Comparison of ENCODE assay signal across 1 cellular context in the genomic region with DNA sequence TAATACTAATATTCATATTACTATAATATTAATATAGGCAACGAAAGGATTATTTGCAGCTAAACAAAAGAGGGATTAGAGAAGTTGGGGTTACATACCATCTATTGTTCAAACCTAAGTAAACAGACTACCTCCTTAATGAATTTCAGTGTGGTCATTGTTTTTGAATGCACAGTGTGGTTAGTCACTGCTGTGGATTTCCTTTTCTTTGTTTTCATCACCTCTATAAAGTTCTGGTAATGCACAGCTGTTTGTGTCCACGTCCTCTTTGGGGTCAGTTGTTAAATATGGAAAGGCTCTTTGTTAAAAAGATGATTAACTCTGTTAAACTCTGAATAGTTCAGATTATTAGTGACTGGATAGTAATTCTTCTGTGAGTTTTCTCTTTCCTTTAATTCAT.
TF ChIP-seq lines count a peak whose summit lies in the region.

No MANE protein-coding gene starts in this region.

TF ChIP-seq in GM23338, 12 proteins besides CTCF, POLR2A, EP300 and RAD21 (continued from another document):
- TF ChIP-seq, protein P1, sequence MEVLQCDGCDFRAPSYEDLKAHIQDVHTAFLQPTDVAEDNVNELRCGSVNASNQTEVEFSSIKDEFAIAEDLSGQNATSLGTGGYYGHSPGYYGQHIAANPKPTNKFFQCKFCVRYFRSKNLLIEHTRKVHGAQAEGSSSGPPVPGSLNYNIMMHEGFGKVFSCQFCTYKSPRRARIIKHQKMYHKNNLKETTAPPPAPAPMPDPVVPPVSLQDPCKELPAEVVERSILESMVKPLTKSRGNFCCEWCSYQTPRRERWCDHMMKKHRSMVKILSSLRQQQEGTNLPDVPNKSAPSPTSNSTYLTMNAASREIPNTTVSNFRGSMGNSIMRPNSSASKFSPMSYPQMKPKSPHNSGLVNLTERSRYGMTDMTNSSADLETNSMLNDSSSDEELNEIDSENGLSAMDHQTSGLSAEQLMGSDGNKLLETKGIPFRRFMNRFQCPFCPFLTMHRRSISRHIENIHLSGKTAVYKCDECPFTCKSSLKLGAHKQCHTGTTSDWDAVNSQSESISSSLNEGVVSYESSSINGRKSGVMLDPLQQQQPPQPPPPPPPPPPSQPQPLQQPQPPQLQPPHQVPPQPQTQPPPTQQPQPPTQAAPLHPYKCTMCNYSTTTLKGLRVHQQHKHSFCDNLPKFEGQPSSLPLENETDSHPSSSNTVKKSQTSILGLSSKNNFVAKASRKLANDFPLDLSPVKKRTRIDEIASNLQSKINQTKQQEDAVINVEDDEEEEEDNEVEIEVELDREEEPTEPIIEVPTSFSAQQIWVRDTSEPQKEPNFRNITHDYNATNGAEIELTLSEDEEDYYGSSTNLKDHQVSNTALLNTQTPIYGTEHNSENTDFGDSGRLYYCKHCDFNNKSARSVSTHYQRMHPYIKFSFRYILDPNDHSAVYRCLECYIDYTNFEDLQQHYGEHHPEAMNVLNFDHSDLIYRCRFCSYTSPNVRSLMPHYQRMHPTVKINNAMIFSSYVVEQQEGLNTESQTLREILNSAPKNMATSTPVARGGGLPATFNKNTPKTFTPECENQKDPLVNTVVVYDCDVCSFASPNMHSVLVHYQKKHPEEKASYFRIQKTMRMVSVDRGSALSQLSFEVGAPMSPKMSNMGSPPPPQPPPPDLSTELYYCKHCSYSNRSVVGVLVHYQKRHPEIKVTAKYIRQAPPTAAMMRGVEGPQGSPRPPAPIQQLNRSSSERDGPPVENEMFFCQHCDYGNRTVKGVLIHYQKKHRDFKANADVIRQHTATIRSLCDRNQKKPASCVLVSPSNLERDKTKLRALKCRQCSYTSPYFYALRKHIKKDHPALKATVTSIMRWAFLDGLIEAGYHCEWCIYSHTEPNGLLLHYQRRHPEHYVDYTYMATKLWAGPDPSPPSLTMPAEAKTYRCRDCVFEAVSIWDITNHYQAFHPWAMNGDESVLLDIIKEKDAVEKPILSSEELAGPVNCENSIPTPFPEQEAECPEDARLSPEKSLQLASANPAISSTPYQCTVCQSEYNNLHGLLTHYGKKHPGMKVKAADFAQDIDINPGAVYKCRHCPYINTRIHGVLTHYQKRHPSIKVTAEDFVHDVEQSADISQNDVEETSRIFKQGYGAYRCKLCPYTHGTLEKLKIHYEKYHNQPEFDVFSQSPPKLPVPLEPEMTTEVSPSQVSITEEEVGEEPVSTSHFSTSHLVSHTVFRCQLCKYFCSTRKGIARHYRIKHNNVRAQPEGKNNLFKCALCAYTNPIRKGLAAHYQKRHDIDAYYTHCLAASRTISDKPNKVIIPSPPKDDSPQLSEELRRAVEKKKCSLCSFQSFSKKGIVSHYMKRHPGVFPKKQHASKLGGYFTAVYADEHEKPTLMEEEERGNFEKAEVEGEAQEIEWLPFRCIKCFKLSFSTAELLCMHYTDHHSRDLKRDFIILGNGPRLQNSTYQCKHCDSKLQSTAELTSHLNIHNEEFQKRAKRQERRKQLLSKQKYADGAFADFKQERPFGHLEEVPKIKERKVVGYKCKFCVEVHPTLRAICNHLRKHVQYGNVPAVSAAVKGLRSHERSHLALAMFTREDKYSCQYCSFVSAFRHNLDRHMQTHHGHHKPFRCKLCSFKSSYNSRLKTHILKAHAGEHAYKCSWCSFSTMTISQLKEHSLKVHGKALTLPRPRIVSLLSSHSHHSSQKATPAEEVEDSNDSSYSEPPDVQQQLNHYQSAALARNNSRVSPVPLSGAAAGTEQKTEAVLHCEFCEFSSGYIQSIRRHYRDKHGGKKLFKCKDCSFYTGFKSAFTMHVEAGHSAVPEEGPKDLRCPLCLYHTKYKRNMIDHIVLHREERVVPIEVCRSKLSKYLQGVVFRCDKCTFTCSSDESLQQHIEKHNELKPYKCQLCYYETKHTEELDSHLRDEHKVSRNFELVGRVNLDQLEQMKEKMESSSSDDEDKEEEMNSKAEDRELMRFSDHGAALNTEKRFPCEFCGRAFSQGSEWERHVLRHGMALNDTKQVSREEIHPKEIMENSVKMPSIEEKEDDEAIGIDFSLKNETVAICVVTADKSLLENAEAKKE (CRISPR knock-in tag; IDR thresholded peaks at IDR 0.05), result no peak
- no peak for TF ChIP-seq ZNF331 (CRISPR knock-in tag; IDR thresholded peaks at IDR 0.05; ENCODE audit: low read depth)
